8 cellular contexts compared by ENCODE assay signal in the genomic region with DNA sequence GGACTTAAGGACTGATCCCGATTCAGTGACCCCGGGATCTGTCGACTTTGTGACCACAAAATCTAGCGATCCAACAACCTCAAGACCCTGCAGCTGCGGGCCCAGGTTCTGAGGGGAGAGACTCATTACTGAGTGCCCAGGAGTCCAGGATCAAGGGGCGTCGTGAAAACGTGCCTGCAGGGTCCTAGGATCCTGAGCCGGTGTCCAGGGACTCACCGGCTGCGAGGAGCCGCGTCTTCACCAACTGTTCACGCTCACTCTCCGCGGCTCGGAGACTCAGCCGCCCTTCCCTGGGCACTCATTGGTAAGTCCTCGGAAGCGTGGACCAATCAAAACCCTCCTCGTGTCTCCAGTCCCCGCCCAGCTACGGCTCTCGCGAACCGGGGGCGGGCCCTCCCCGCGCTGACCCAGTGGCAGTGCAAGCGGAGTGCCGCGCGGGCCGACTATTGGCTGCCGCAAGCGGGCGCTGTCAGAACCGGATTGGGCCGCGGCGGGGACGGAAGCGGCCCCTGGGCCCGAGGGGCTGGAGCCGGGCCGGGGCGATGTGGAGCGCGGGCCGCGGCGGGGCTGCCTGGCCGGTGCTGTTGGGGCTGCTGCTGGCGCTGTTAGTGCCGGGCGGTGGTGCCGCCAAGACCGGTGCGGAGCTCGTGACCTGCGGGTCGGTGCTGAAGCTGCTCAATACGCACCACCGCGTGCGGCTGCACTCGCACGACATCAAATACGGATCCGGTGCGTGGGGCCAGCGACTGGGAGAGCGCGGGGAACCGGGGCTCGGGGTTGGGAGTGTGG. TPM values are rescaled to one million over a fixed set of nuclear protein-coding genes. Genes with fewer than 3 reads are reported as not detected.
A peak's percentile ranks its signal among the peaks of the same experiment; 100 is the strongest.
DNase-seq lines count a peak whose midpoint lies in the region; ATAC-seq and TF ChIP-seq lines count a peak whose summit lies in the region.

Gene SDF2L1 (plus strand): TSS at position 508 of the 789 bp plus-strand sequence. CDS start 35 bp downstream, at position 543.

- H3K36me3 Mint-ChIP-seq in WTC11 (peaks cover 18% of the 10 kb centered on the region), immature natural killer cell (peaks cover 6 to 16% (median 12%) of the 10 kb centered on the region in 3 donors)

- POLR2A ChIA-PET in WTC11 (lab: Charles Lee), result interaction anchor here (0.6 to 2.8 kb wide), 4 partner anchors 10 to 704 kb away, joined by 3 to 22 read pairs (median 7); partner anchors contain the start of gene YDJC

- ATAC-seq in GM19025 (IDR thresholded peaks at IDR 0.05; ENCODE audit: low read depth, unreplicated experiment) (peak; percentile 93), HG03280 (IDR thresholded peaks at IDR 0.05; ENCODE audit: unreplicated experiment) (peak; percentile 96), WTC11 (peak; percentile 94)

- peak within 1 kb of the TSS; percentile 89 for H3K4me2 ChIP-seq in smooth muscle cell

- no peaks in the 10 kb centered on the region for H3K79me2 ChIP-seq in smooth muscle cell (ENCODE audit: low read depth)

- no peaks in the 10 kb centered on the region for H3K9me3 ChIP-seq in smooth muscle cell (replicated peaks; ENCODE audit: low read depth)

- peaks cover 16% of the 10 kb centered on the region for H3K4me1 Mint-ChIP-seq in WTC11
- H3K4me1 Mint-ChIP-seq in immature natural killer cell, result peaks cover 29 to 37% of the 10 kb centered on the region in 2 donors

- no peaks in the 10 kb centered on the region for H3K27me3 ChIP-seq in smooth muscle cell (ENCODE audit: low read depth)

- H3K9me3 Mint-ChIP-seq in WTC11, result no peaks in the 10 kb centered on the region
- H3K9me3 Mint-ChIP-seq in immature natural killer cell, result no peaks in the 10 kb centered on the region

- peaks cover 17% of the 10 kb centered on the region for H3K27me3 Mint-ChIP-seq in WTC11 (ENCODE audit: low read depth)
- H3K27me3 Mint-ChIP-seq in immature natural killer cell (ENCODE audit: low read depth in 3 of 3), result peaks cover 2 to 10% (median 6%) of the 10 kb centered on the region in 3 donors

- no peaks in the 10 kb centered on the region for H3K36me3 ChIP-seq in smooth muscle cell (ENCODE audit: low read depth)

- H3K27ac ChIP-seq in smooth muscle cell (ENCODE audit: low read depth), result peak within 1 kb of the TSS; percentile 52

- CTCF ChIA-PET in WTC11 (lab: Charles Lee), result interaction anchor here (0.9 to 4.3 kb wide), 29 partner anchors 10 to 311 kb away, joined by 3 to 273 read pairs (median 4); partner anchors contain the start of genes CCDC116, PPIL2, PPM1F and YDJC

- H3F3A ChIP-seq in smooth muscle cell (ENCODE audit: low read depth), result no peaks in the 10 kb centered on the region

- DNase-seq in AG09319 (ENCODE audit: extremely low read depth, low read depth) (peak; percentile 97), NCI-H345 (lab: John Stamatoyannopoulos, UW) (peak; percentile 97), WTC11 (ENCODE audit: low spot score) (peak; percentile 99), cardiac fibroblast (ENCODE audit: low read depth in 2 of 2) (peak; percentile 99), immature natural killer cell (peak; percentile 98 to 99 (median 99)), smooth muscle cell (lab: John Stamatoyannopoulos, UW; ENCODE audit: unreplicated experiment) (peak; percentile 89)

- H3K4me3 ChIP-seq in cardiac fibroblast (replicated peaks in 1 of 2; ENCODE audit: low read depth in 2 of 2, low read length in 2 of 2) (peak within 1 kb of the TSS; percentile 86 to 88), smooth muscle cell (peak within 1 kb of the TSS; percentile 78)

- peaks cover 4% of the 10 kb centered on the region for H3K4me1 ChIP-seq in smooth muscle cell (ENCODE audit: low read depth)

- 1% methylated on average over 69 of the region's 76 CpGs for WGBS in smooth muscle cell (ENCODE audit: low lambda C conversion rate)

- H3K4me3 Mint-ChIP-seq in WTC11 (peak within 1 kb of the TSS; percentile 83), immature natural killer cell (peak within 1 kb of the TSS; percentile 79 to 96 (median 87))

- H3K27ac Mint-ChIP-seq in WTC11, result peak within 1 kb of the TSS; percentile 84
- H3K27ac Mint-ChIP-seq in immature natural killer cell, result peak within 1 kb of the TSS; percentile 86 to 96 (median 92)

- peaks cover 13% of the 10 kb centered on the region for H4K20me1 ChIP-seq in smooth muscle cell (ENCODE audit: low read depth)

- TF ChIP-seq CTCF in AG09319 (IDR thresholded peaks at IDR 0.05; ENCODE audit: low read depth, low read length) (no peak), WTC11 (IDR thresholded peaks at IDR 0.05) (no peak), cardiac fibroblast (IDR thresholded peaks at IDR 0.05; ENCODE audit: low read depth, low read length) (no peak), smooth muscle cell (IDR thresholded peaks at IDR 0.05; ENCODE audit: borderline replicate concordance, insufficient read depth, poor library complexity, severe bottlenecking) (peak; percentile 0)

- peak within 1 kb of the TSS; percentile 64 for H3K9ac ChIP-seq in smooth muscle cell (ENCODE audit: low read depth)

- H2AFZ ChIP-seq in smooth muscle cell (ENCODE audit: low read depth), result peak within 1 kb of the TSS; percentile 84

TF ChIP-seq in WTC11, 78 proteins besides CTCF, POLR2A, EP300 and RAD21 (continues in another document):
- TF ChIP-seq MXD4 (CRISPR knock-in tag; IDR thresholded peaks at IDR 0.05; ENCODE audit: borderline replicate concordance) (no peak), SP1 (CRISPR knock-in tag; conservative IDR thresholded peaks at IDR 0.05) (peak; percentile 73), ELF4 (CRISPR knock-in tag; IDR thresholded peaks at IDR 0.05; ENCODE audit: low read depth) (no peak), TCF7 (CRISPR knock-in tag; IDR thresholded peaks at IDR 0.05; ENCODE audit: low read depth) (no peak), E2F1 (CRISPR knock-in tag; IDR thresholded peaks at IDR 0.05) (peak; percentile 84; the same call in 1 of the 2 replicates), ZNF671 (CRISPR knock-in tag; IDR thresholded peaks at IDR 0.05) (peak; percentile 39; the same call in 1 of the 2 replicates), GTF2I (CRISPR knock-in tag; conservative IDR thresholded peaks at IDR 0.05) (no peak), FOXK1 (CRISPR knock-in tag; IDR thresholded peaks at IDR 0.05) (peak; percentile 16; the same call in 1 of the 2 replicates), NR2C2 (CRISPR knock-in tag; IDR thresholded peaks at IDR 0.05) (0 out of 2 replicates have a peak, but pooled peaks have one; percentile 15), ZNF416 (CRISPR knock-in tag; IDR thresholded peaks at IDR 0.05) (peak; percentile 36; the same call in 1 of the 2 replicates), ZNF263 (CRISPR knock-in tag; IDR thresholded peaks at IDR 0.05; ENCODE audit: low read depth) (no peak; the same call in 1 of the 2 replicates), MYBL2 (CRISPR knock-in tag; IDR thresholded peaks at IDR 0.05) (0 out of 2 replicates have a peak, but pooled peaks have one; percentile 17), ZNF317 (CRISPR knock-in tag; IDR thresholded peaks at IDR 0.05; ENCODE audit: borderline replicate concordance, low read depth) (no peak), CREM (CRISPR knock-in tag; IDR thresholded peaks at IDR 0.05) (0 out of 2 replicates have a peak, but pooled peaks have one; percentile 60), GABPB1 (CRISPR knock-in tag; IDR thresholded peaks at IDR 0.05) (no peak), RELA (CRISPR knock-in tag; IDR thresholded peaks at IDR 0.05; ENCODE audit: borderline replicate concordance) (0 out of 2 replicates have a peak, but pooled peaks have one; percentile 30)
- TF ChIP-seq, protein P1, sequence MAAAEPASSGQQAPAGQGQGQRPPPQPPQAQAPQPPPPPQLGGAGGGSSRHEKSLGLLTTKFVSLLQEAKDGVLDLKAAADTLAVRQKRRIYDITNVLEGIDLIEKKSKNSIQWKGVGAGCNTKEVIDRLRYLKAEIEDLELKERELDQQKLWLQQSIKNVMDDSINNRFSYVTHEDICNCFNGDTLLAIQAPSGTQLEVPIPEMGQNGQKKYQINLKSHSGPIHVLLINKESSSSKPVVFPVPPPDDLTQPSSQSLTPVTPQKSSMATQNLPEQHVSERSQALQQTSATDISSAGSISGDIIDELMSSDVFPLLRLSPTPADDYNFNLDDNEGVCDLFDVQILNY (CRISPR knock-in tag; IDR thresholded peaks at IDR 0.05), result peak; percentile 87; the same call in 1 of the 2 replicates
- TF ChIP-seq, protein P2, sequence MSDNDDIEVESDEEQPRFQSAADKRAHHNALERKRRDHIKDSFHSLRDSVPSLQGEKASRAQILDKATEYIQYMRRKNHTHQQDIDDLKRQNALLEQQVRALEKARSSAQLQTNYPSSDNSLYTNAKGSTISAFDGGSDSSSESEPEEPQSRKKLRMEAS (CRISPR knock-in tag; IDR thresholded peaks at IDR 0.05), result peak; percentile 60; the same call in 1 of the 2 replicates
- TF ChIP-seq, protein P3, sequence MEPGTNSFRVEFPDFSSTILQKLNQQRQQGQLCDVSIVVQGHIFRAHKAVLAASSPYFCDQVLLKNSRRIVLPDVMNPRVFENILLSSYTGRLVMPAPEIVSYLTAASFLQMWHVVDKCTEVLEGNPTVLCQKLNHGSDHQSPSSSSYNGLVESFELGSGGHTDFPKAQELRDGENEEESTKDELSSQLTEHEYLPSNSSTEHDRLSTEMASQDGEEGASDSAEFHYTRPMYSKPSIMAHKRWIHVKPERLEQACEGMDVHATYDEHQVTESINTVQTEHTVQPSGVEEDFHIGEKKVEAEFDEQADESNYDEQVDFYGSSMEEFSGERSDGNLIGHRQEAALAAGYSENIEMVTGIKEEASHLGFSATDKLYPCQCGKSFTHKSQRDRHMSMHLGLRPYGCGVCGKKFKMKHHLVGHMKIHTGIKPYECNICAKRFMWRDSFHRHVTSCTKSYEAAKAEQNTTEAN (CRISPR knock-in tag; IDR thresholded peaks at IDR 0.05), result peak; percentile 43; the same call in 1 of the 2 replicates

RNA-seq across cellular contexts. Expression of gene SDF2L1, which starts in this region (rescaled TPM):
- total RNA-seq in WTC11 (2021) (52.2 to 73.6 TPM (median 57.0 TPM) in 3 replicates), smooth muscle cell (13.3 and 24.9 TPM in 2 replicates)
- polyA plus RNA-seq in immature natural killer cell (100 to 1,000 TPM; 119 to 227 (median 178) TPM), smooth muscle cell (80.1 and 102 TPM in 2 replicates)

Comparison
In these comparisons a context has a peak if more than half of its experiments do, and no peak if none do; other contexts are left out.
1. Peak in every context shown above with its lines: DNase-seq, ATAC-seq, H3K4me3 ChIP-seq and H3K27ac ChIP-seq.